ENCODE assay signal across 1 cellular context in genomic region chr1:118201524-118201923, GRCh38.
TF ChIP-seq lines count a peak whose summit lies in the region.

No MANE protein-coding gene starts in this region.

TF ChIP-seq in GM23338, 12 proteins besides CTCF, POLR2A, EP300 and RAD21 (continued from another document):
- no peak for TF ChIP-seq ZNF462 (CRISPR knock-in tag; IDR thresholded peaks at IDR 0.05)
- TF ChIP-seq EZH2 (IDR thresholded peaks at IDR 0.05; ENCODE audit: low read depth, unreplicated experiment) = no peak
- no peak for TF ChIP-seq POLR2AphosphoS5 (IDR thresholded peaks at IDR 0.05; ENCODE audit: low read depth)
- no peak for TF ChIP-seq ETS1 (IDR thresholded peaks at IDR 0.05)
- no peak for TF ChIP-seq REST (IDR thresholded peaks at IDR 0.05; ENCODE audit: unreplicated experiment)
